16 cellular contexts compared by ENCODE assay signal in the genomic region with DNA sequence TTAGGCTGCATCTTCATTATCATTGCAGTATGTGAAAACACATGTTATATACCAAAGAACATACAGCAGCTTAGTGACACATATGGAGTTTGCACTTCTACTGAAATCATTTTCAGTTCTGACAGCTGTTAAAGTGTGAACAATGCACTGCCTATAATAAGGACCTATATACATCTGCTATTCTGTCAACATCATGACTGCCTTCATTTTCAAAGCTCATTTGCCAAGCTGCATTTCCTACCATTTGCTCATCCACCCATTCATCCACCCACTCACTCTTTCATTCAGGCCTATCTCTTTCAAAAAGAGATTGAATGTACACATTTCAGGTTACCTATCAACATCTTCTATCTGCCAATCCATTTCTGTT.
DNase-seq lines count a peak whose midpoint lies in the region; ATAC-seq and TF ChIP-seq lines count a peak whose summit lies in the region.
"Had no signal": no experiment of that assay in that cellular context is flagged by ENCODE, and none has a peak within 500 bp of the region (broad histone marks: within the 10 kb centered on the region; RNA-seq: fewer than 3 reads in every experiment).

No MANE protein-coding gene starts in this region.

- no peak overlapping the region for H3K4me3 ChIP-seq in epithelial cell of esophagus (ENCODE audit: low read length)
- H3K4me3 ChIP-seq: uterus had no signal

- H3K4me3 Mint-ChIP-seq in activated T-cell treated with anti-CD3 and anti-CD28 coated beads, Interleukin-2, amount 50 U/mL, for 72 hours: peak overlapping the region; percentile 8 to 72
- H3K4me3 Mint-ChIP-seq: T-helper 2 cell treated with Interferon-gamma antibody and Interleukin-4, amounts not matched to agents 5 μg/mL and 100 μg/mL, for 36 hours had no signal

- H3K36me3 Mint-ChIP-seq in activated T-cell treated with anti-CD3 and anti-CD28 coated beads, Interleukin-2, amount 50 U/mL, for 72 hours (ENCODE audit: insufficient read depth in 2 of 2): peaks cover 12 to 13% of the 10 kb centered on the region in 2 donors

- ATAC-seq in activated T-cell treated with anti-CD3 and anti-CD28 coated beads, Interleukin-2, amount 50 U/mL, for 72 hours (replicated peaks in 1 of 2): peak; percentile 73
- ATAC-seq in HG02798 (IDR thresholded peaks at IDR 0.05; ENCODE audit: poor library complexity, unreplicated experiment): peak; percentile 48

- no peaks in the 10 kb centered on the region for H3K27me3 Mint-ChIP-seq in activated T-cell treated with anti-CD3 and anti-CD28 coated beads, Interleukin-2, amount 50 U/mL, for 72 hours (ENCODE audit: low read depth)
- H3K27me3 Mint-ChIP-seq: CD4-positive, CD25-positive, alpha-beta regulatory T cell had no signal

- H3K27ac Mint-ChIP-seq in activated T-cell treated with anti-CD3 and anti-CD28 coated beads, Interleukin-2, amount 50 U/mL, for 72 hours: peak overlapping the region; percentile 94
- H3K27ac Mint-ChIP-seq: T-helper 2 cell treated with Interferon-gamma antibody and Interleukin-4, amounts not matched to agents 5 μg/mL and 100 μg/mL, for 36 hours had no signal

- peaks cover 86% of the 10 kb centered on the region for H3K4me1 Mint-ChIP-seq in activated T-cell treated with anti-CD3 and anti-CD28 coated beads, Interleukin-2, amount 50 U/mL, for 72 hours (ENCODE audit: low read depth)

- TF ChIP-seq CTCF in epithelial cell of esophagus (IDR thresholded peaks at IDR 0.05; ENCODE audit: insufficient read depth, low read depth, low read length, missing control alignments): no peak

- H3K9me3 Mint-ChIP-seq in activated T-cell treated with anti-CD3 and anti-CD28 coated beads, Interleukin-2, amount 50 U/mL, for 72 hours: peaks cover 12 to 15% of the 10 kb centered on the region in 2 donors

- DNase-seq in activated T-cell treated with anti-CD3 and anti-CD28 coated beads, Interleukin-2, amount 50 U/mL, for 72 hours: no peak
- no peak for DNase-seq in activated T-cell treated with anti-CD3 and anti-CD28 coated beads, Interleukin-2, amount 50 U/mL, for 48 hours
- DNase-seq in epithelial cell of esophagus (ENCODE audit: low read depth) (peak; percentile 50), superior temporal gyrus (ENCODE audit: extremely low spot score) (peak; percentile 51), NCI-H526 (lab: John Stamatoyannopoulos, UW) (no peak), NCI-H510A (lab: John Stamatoyannopoulos, UW) (no peak), hypothalamus (lab: John Stamatoyannopoulos, UW) (no peak)
- DNase-seq: amygdala; CD4-positive, CD25-positive, alpha-beta regulatory T cell; mesendoderm; NCI-H1930; OCI-M1; retina; uterus had no signal

Comparison
In these comparisons a context has a peak if more than half of its experiments do, and no peak if none do; other contexts are left out.
1. DNase-seq: peak in epithelial cell of esophagus (single experiment) and superior temporal gyrus (single experiment); none in activated T-cell treated with anti-CD3 and anti-CD28 coated beads, Interleukin-2, amount 50 U/mL, for 72 hours (0 of 2), activated T-cell treated with anti-CD3 and anti-CD28 coated beads, Interleukin-2, amount 50 U/mL, for 48 hours (0 of 2), NCI-H526 (0 of 2), NCI-H510A (single experiment) and hypothalamus (0 of 51).